In genomic region chr12:112980491-112981158, GRCh38 we compare ENCODE assay signal across 17 cellular contexts. TPM values are rescaled to one million over a fixed set of nuclear protein-coding genes. Genes with fewer than 3 reads are reported as not detected.
DNase-seq lines count a peak whose midpoint lies in the region; ATAC-seq, FAIRE-seq and TF ChIP-seq lines count a peak whose summit lies in the region.
"Had no signal": no experiment of that assay in that cellular context is flagged by ENCODE, and none has a peak within 500 bp of the region (broad histone marks: within the 10 kb centered on the region; RNA-seq: fewer than 3 reads in every experiment).

No MANE protein-coding gene starts in this region.

- H3K27me3 ChIP-seq in heart left ventricle (no peaks in the 10 kb centered on the region), OCI-LY1 (ENCODE audit: insufficient read depth, low read length) (no peaks in the 10 kb centered on the region), thoracic aorta (replicated peaks; ENCODE audit: insufficient read depth) (no peaks in the 10 kb centered on the region), HepG2 (ENCODE audit: control insufficient read depth in 1 of 2, insufficient read depth in 2 of 2, low read length in 2 of 2) (no peaks in the 10 kb centered on the region)

- H3K4me1 ChIP-seq in heart left ventricle (peaks cover 0 to 36% (median 12%) of the 10 kb centered on the region in 12 donors), OCI-LY1 (ENCODE audit: insufficient read depth, low read length, severe bottlenecking) (peaks cover 33% of the 10 kb centered on the region), thoracic aorta (ENCODE audit: control insufficient read depth in 1 of 2, low read depth in 2 of 2) (peaks cover 11 to 22% of the 10 kb centered on the region in 2 donors), HepG2 (ENCODE audit: insufficient read depth, low read length) (peaks cover 16% of the 10 kb centered on the region)
- H3K4me1 ChIP-seq: parathyroid adenoma had no signal

- TF ChIP-seq CTCF in heart left ventricle (IDR thresholded peaks at IDR 0.05) = no peak
- TF ChIP-seq CTCF in OCI-LY1 (IDR thresholded peaks at IDR 0.05; ENCODE audit: low read length) = no peak
- no peak for TF ChIP-seq CTCF in thoracic aorta (IDR thresholded peaks at IDR 0.05)
- no peak for TF ChIP-seq CTCF in HepG2 (CRISPR knock-in tag; IDR thresholded peaks at IDR 0.05)

- TF ChIP-seq RAD21 in HepG2 (CRISPR knock-in tag; IDR thresholded peaks at IDR 0.05) = no peak

- H3K79me2 ChIP-seq in OCI-LY1 (ENCODE audit: insufficient read depth, low read length) = 0 out of 2 replicates have a peak, but pooled peaks cover 5% of the 10 kb centered on the region
- no peaks in the 10 kb centered on the region for H3K79me2 ChIP-seq in HepG2 (ENCODE audit: insufficient read depth, low read length)
- H3K79me2 ChIP-seq: parathyroid adenoma had no signal

- CTCF ChIA-PET in HepG2 (lab: Yijun Ruan, JAX; ENCODE audit: low intra/inter-chr PET ratio, low total read pairs) = no interaction called here

- FAIRE-seq in HepG2 (lab: Jason Lieb, UNC) = no peak
- FAIRE-seq in urothelium cell line (lab: Jason Lieb, UNC) = no peak
- FAIRE-seq: HTR-8/SVneo had no signal

- H2AFZ ChIP-seq in OCI-LY1 (ENCODE audit: low read length) = no peak overlapping the region
- no peak overlapping the region for H2AFZ ChIP-seq in HepG2 (ENCODE audit: low read length)
- H2AFZ ChIP-seq: parathyroid adenoma had no signal

- POLR2A ChIA-PET in HepG2 (lab: Yijun Ruan, JAX) = no interaction called here

- peak overlapping the region in 1 of 12 donors; percentile 25 for H3K27ac ChIP-seq in heart left ventricle
- no peak overlapping the region for H3K27ac ChIP-seq in OCI-LY1 (ENCODE audit: low read depth, low read length, poor library complexity, severe bottlenecking)
- H3K27ac ChIP-seq in thoracic aorta = no peak overlapping the region
- H3K27ac ChIP-seq in HepG2 (ENCODE audit: extremely low read length, insufficient read depth, low read length) = no peak overlapping the region
- H3K27ac ChIP-seq: parathyroid adenoma, SK-N-MC had no signal

- H3K9me3 ChIP-seq in heart left ventricle = peaks cover 0 to 44% (median 10%) of the 10 kb centered on the region in 12 donors
- peaks cover 16% of the 10 kb centered on the region; the same call in 1 of the 2 replicates for H3K9me3 ChIP-seq in OCI-LY1 (ENCODE audit: low read length)
- no peaks in the 10 kb centered on the region for H3K9me3 ChIP-seq in thoracic aorta
- H3K9me3 ChIP-seq in HepG2 (ENCODE audit: low read length) = no peaks in the 10 kb centered on the region

- BruUV-seq in HepG2 (replicated peaks; lab: Mats Ljungman, UMichigan) = no TSS peak

- ATAC-seq in heart left ventricle (no peak), Right ventricle myocardium inferior (no peak), thoracic aorta (ENCODE audit: insufficient number of reproducible peaks, low FRiP score, low read depth) (no peak), HepG2 (no peak)
- ATAC-seq: WTC11 had no signal

- in situ Hi-C loops in HepG2 (cut with HindIII; ENCODE audit: extremely low pct_ligation_motif_present, low pct_unique_long_range_greater_than_20kb) = no loop called here

- TF ChIP-seq EP300 in HepG2 (IDR thresholded peaks at IDR 0.05; ENCODE audit: low read depth in 2 of 2, low read length in 2 of 2) = no peak
- no peak for TF ChIP-seq EP300 in HepG2 (CRISPR knock-in tag; IDR thresholded peaks at IDR 0.05; ENCODE audit: borderline replicate concordance)

- no peaks in the 10 kb centered on the region for H4K20me1 ChIP-seq in OCI-LY1 (ENCODE audit: insufficient read depth, low read length)
- H4K20me1 ChIP-seq in HepG2 (ENCODE audit: insufficient read depth, low read length) = no peaks in the 10 kb centered on the region

- H3K4me3 ChIP-seq in heart left ventricle (peak overlapping the region in 9 of 12 donors; percentile 2 to 90 (median 66)), OCI-LY1 (ENCODE audit: low read depth, low read length, poor library complexity, severe bottlenecking) (no peak overlapping the region), thoracic aorta (peak overlapping the region; percentile 26), HepG2 (replicated peaks in 1 of 3; ENCODE audit: insufficient read depth in 1 of 3, low read depth in 2 of 3, low read length in 3 of 3) (no peak overlapping the region)
- H3K4me3 ChIP-seq: SK-N-MC had no signal

- no peaks in the 10 kb centered on the region for H3K9me2 ChIP-seq in OCI-LY1 (ENCODE audit: low read depth, low read length)

- H3F3A ChIP-seq in OCI-LY1 (ENCODE audit: insufficient read depth, low read length) = no peaks in the 10 kb centered on the region

- H3K9ac ChIP-seq in OCI-LY1 (ENCODE audit: low read length) = no peak overlapping the region
- H3K9ac ChIP-seq in HepG2 (ENCODE audit: insufficient read depth, low read depth, low read length) = no peak overlapping the region
- H3K9ac ChIP-seq: parathyroid adenoma had no signal

- TF ChIP-seq POLR2A in heart left ventricle (IDR thresholded peaks at IDR 0.05) (no peak), HepG2 (IDR thresholded peaks at IDR 0.05; ENCODE audit: insufficient read depth in 1 of 2, low read depth in 2 of 2, low read length in 2 of 2) (no peak)

- H3K4me2 ChIP-seq in OCI-LY1 (ENCODE audit: low read length) (peak overlapping the region; percentile 25; the same call in 1 of the 2 replicates), HepG2 (ENCODE audit: low read depth, low read length) (no peak overlapping the region)

- intact Hi-C loops in heart left ventricle (cut with DNase I) (no loop called here), Right ventricle myocardium inferior (cut with DNase I) (no loop called here), HepG2 (cut with micrococcal nuclease; ENCODE audit: unreplicated experiment) (no loop called here)

- DNase-seq in heart left ventricle (no peak), Right ventricle myocardium inferior (ENCODE audit: missing footprints) (no peak), thoracic aorta (ENCODE audit: low spot score) (no peak), HepG2 (ENCODE audit: low spot score) (no peak), T-helper 9 cell (no peak), urothelium cell line (ENCODE audit: low spot score) (no peak)
- DNase-seq in central memory CD4-positive, alpha-beta T cell = peak; percentile 52
- DNase-seq: activated gamma-delta T cell treated with Interleukin-2 at 50 U/mL for 16 hours, DMS79 treated with DMSO at 0.1 percent for 48 hours, mammary epithelial cell, NCI-H1417, NCI-H774 had no signal

- 54 to 70% (median 63%) methylated on average over 4 of the region's 4 CpGs for WGBS in heart left ventricle, 4 donors
- 35% methylated on average over 4 of the region's 4 CpGs for WGBS in HepG2 (ENCODE audit: low lambda C conversion rate)

- peaks cover 0 to 10% (median 0%) of the 10 kb centered on the region in 9 donors for H3K36me3 ChIP-seq in heart left ventricle
- no peaks in the 10 kb centered on the region for H3K36me3 ChIP-seq in OCI-LY1 (ENCODE audit: insufficient read depth, low read length)
- H3K36me3 ChIP-seq in thoracic aorta = no peaks in the 10 kb centered on the region
- no peaks in the 10 kb centered on the region for H3K36me3 ChIP-seq in HepG2 (replicated peaks in 1 of 2; ENCODE audit: control insufficient read depth in 1 of 2, insufficient read depth in 2 of 2, low read length in 2 of 2)

RNA-seq across cellular contexts. Expression of gene OAS2, which starts 2.3 kb away (rescaled TPM):
- total RNA-seq in heart left ventricle (10 to 100 TPM in 4 of 9 donors, 1 to 10 TPM in 5; 6.0 to 46.1 (median 9.8) TPM), Right ventricle myocardium inferior (5.0 TPM), thoracic aorta (10 to 100 TPM; 11.9 to 21.2 TPM), HepG2 (2016; rRNA removed; fragmentation: Illumina TruSeq; extraction: Trizol) (0.24 and 0.44 TPM in 2 replicates)
- polyA plus RNA-seq in heart left ventricle (1 to 10 TPM; 3.8 to 4.2 TPM), HepG2 (2011; rRNA removed) (0.05 and 0.10 TPM in 2 replicates)
- total RNA-seq in HepG2 (2016; cell fraction: cytosol; rRNA removed; fragmentation: Illumina TruSeq; extraction: Trizol; ENCODE audit: low read depth) = not detected in 2 replicates
- total RNA-seq in HepG2 (2016; cell fraction: insoluble cytoplasmic fraction; rRNA removed; fragmentation: Illumina TruSeq; extraction: Trizol) = 0.11 TPM in 1 of 2 replicates, not detected in the other
- total RNA-seq in HepG2 (2016; cell fraction: membrane; rRNA removed; fragmentation: Illumina TruSeq; extraction: Trizol) = 0.10 TPM in 1 of 2 replicates, not detected in the other
- total RNA-seq in HepG2 (2016; cell fraction: nucleus; rRNA removed; fragmentation: Illumina TruSeq; extraction: Trizol) = not detected in 2 replicates
- polyA plus RNA-seq in HepG2 (2011; cell fraction: cytosol; rRNA removed) = 0.07 and 0.09 TPM in 2 replicates
- polyA plus RNA-seq in HepG2 (2011; cell fraction: nucleus; rRNA removed) = 0.13 and 0.23 TPM in 2 replicates
- polyA plus RNA-seq in HepG2 (2012) = not detected in 2 replicates
- not detected in 2 replicates for polyA plus RNA-seq in HepG2 (2016; cell fraction: cytosol; fragmentation: Illumina TruSeq; extraction: Trizol; ENCODE audit: low read depth)
- polyA plus RNA-seq in HepG2 (2016; cell fraction: insoluble cytoplasmic fraction; fragmentation: Illumina TruSeq; extraction: Trizol; ENCODE audit: low read depth) = 0.20 TPM in 1 of 2 replicates, not detected in the other
- polyA plus RNA-seq in HepG2 (2016; cell fraction: membrane; fragmentation: Illumina TruSeq; extraction: Trizol; ENCODE audit: low read depth) = not detected in 2 replicates
- not detected in 2 replicates for polyA plus RNA-seq in HepG2 (2016; cell fraction: nucleus; fragmentation: Illumina TruSeq; extraction: Trizol; ENCODE audit: insufficient read depth, low read depth)
- polyA minus RNA-seq in HepG2 (2011; rRNA and poly(A)+ RNA removed; ENCODE audit: low replicate concordance) = 0.98 TPM in 1 of 2 replicates, not detected in the other
- polyA minus RNA-seq in HepG2 (2011; cell fraction: cytosol; rRNA and poly(A)+ RNA removed) = not detected in 2 replicates
- polyA minus RNA-seq in HepG2 (2011; cell fraction: nucleus; rRNA and poly(A)+ RNA removed) = not detected in 2 replicates

RNA-seq across cellular contexts. Expression of gene OAS3, which starts 42.4 kb away (rescaled TPM):
- total RNA-seq in heart left ventricle (10 to 100 TPM in 4 of 9 donors, 1 to 10 TPM in 5; 5.7 to 45.1 (median 10.0) TPM), Right ventricle myocardium inferior (5.7 TPM), thoracic aorta (10 to 100 TPM; 11.9 to 13.7 TPM), HepG2 (2016; rRNA removed; fragmentation: Illumina TruSeq; extraction: Trizol) (10.5 and 16.7 TPM in 2 replicates)
- polyA plus RNA-seq in heart left ventricle (1 to 10 TPM; 4.1 to 4.6 TPM), HepG2 (2011; rRNA removed) (4.8 and 6.7 TPM in 2 replicates)
- total RNA-seq in HepG2 (2016; cell fraction: cytosol; rRNA removed; fragmentation: Illumina TruSeq; extraction: Trizol; ENCODE audit: low read depth) = 0.79 and 0.81 TPM in 2 replicates
- total RNA-seq in HepG2 (2016; cell fraction: insoluble cytoplasmic fraction; rRNA removed; fragmentation: Illumina TruSeq; extraction: Trizol) = 11.3 and 14.6 TPM in 2 replicates
- 3.8 and 3.9 TPM in 2 replicates for total RNA-seq in HepG2 (2016; cell fraction: membrane; rRNA removed; fragmentation: Illumina TruSeq; extraction: Trizol)
- 8.6 and 11.6 TPM in 2 replicates for total RNA-seq in HepG2 (2016; cell fraction: nucleus; rRNA removed; fragmentation: Illumina TruSeq; extraction: Trizol)
- 3.6 TPM in 2 replicates for polyA plus RNA-seq in HepG2 (2011; cell fraction: cytosol; rRNA removed)
- 16.1 and 17.1 TPM in 2 replicates for polyA plus RNA-seq in HepG2 (2011; cell fraction: nucleus; rRNA removed)
- polyA plus RNA-seq in HepG2 (2012) = 4.8 and 5.6 TPM in 2 replicates
- 0.70 and 0.71 TPM in 2 replicates for polyA plus RNA-seq in HepG2 (2016; cell fraction: cytosol; fragmentation: Illumina TruSeq; extraction: Trizol; ENCODE audit: low read depth)
- polyA plus RNA-seq in HepG2 (2016; cell fraction: insoluble cytoplasmic fraction; fragmentation: Illumina TruSeq; extraction: Trizol; ENCODE audit: low read depth) = 12.8 and 14.3 TPM in 2 replicates
- 2.1 and 2.2 TPM in 2 replicates for polyA plus RNA-seq in HepG2 (2016; cell fraction: membrane; fragmentation: Illumina TruSeq; extraction: Trizol; ENCODE audit: low read depth)
- polyA plus RNA-seq in HepG2 (2016; cell fraction: nucleus; fragmentation: Illumina TruSeq; extraction: Trizol; ENCODE audit: insufficient read depth, low read depth) = 10.5 and 12.9 TPM in 2 replicates
- 35.2 and 111 TPM in 2 replicates for polyA minus RNA-seq in HepG2 (2011; rRNA and poly(A)+ RNA removed; ENCODE audit: low replicate concordance)
- 6.7 and 6.8 TPM in 2 replicates for polyA minus RNA-seq in HepG2 (2011; cell fraction: cytosol; rRNA and poly(A)+ RNA removed)
- polyA minus RNA-seq in HepG2 (2011; cell fraction: nucleus; rRNA and poly(A)+ RNA removed) = 12.4 and 16.2 TPM in 2 replicates

Comparison
In these comparisons a context has a peak if more than half of its experiments do, and no peak if none do; other contexts are left out.
1. H3K4me3 ChIP-seq: peak in heart left ventricle (9 of 12) and thoracic aorta (single experiment); none in OCI-LY1 (single experiment) and HepG2 (0 of 3).